Comparison of ENCODE assay signal across 22 cellular contexts in the genomic region with DNA sequence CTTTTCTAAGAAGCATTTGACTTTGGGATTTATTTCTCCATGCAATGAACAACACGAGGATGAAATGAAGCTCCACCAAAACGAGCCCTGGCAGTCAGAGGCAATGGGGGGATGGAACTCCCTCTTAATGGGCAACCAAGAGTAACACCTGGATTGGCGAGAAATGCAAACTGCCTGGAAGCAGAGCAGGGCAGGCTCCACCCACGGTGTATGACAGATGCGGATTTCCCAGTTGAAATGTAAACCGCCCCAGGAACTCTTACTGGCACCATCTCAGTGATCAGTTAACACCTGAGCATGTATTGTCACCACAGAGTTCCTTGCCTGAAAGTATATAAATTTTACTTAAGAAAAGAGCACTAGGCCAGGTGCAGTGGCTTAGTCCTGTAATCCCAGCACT. TPM values are rescaled to one million over a fixed set of nuclear protein-coding genes. Genes with fewer than 3 reads are reported as not detected.
A peak's percentile ranks its signal among the peaks of the same experiment; 100 is the strongest.
DNase-seq lines count a peak whose midpoint lies in the region; ATAC-seq and TF ChIP-seq lines count a peak whose summit lies in the region.
"Had no signal": no experiment of that assay in that cellular context is flagged by ENCODE, and none has a peak within 500 bp of the region (broad histone marks: within the 10 kb centered on the region; RNA-seq: fewer than 3 reads in every experiment).

No MANE protein-coding gene starts in this region.

- H3K9me3 Mint-ChIP-seq in GM23338: no peaks in the 10 kb centered on the region
- no peaks in the 10 kb centered on the region for H3K9me3 Mint-ChIP-seq in progenitor cell of endocrine pancreas (ENCODE audit: low read depth)
- H3K9me3 Mint-ChIP-seq: CD4-positive, alpha-beta T cell; CD8-positive, alpha-beta memory T cell had no signal

- no peaks in the 10 kb centered on the region for H3K9me2 ChIP-seq in GM23338 (ENCODE audit: insufficient read depth)

- DNase-seq in NCI-H510A treated with DMSO at 0.1 percent for 48 hours (lab: John Stamatoyannopoulos, UW) (peak; percentile 11), NCI-H510A (lab: John Stamatoyannopoulos, UW) (no peak), GM23338 (ENCODE audit: low spot score) (no peak), mesenteric fat pad (ENCODE audit: low spot score) (peak; percentile 76), HUDEP-2 (lab: John Stamatoyannopoulos, UW; ENCODE audit: unreplicated experiment in 76 of 76) (no peak), progenitor cell of endocrine pancreas (ENCODE audit: low spot score, unreplicated experiment) (no peak)
- DNase-seq: 8988T; ACHN; AML-193; BE2C; Calu3; CD4-positive, alpha-beta T cell; CD8-positive, alpha-beta memory T cell; COR-L47; DMS53; DMS79 treated with DMSO at 0.1 percent for 48 hours; GF-D8; H7; HCEC 1CT had no signal

- H3K4me3 ChIP-seq in GM23338: no peak overlapping the region
- H3K4me3 ChIP-seq: A549; BLaER1 treated with 17β-estradiol and CSF1 and Interleukin-3, amounts not matched to agents 10 nM and 100 nM had no signal

- peaks cover 4% of the 10 kb centered on the region for H3K27me3 Mint-ChIP-seq in GM23338 (ENCODE audit: insufficient read depth, low read depth, poor library complexity)
- H3K27me3 Mint-ChIP-seq in progenitor cell of endocrine pancreas: no peaks in the 10 kb centered on the region
- H3K27me3 Mint-ChIP-seq: CD4-positive, alpha-beta T cell had no signal

- 0 out of 2 replicates have a peak, but pooled peaks cover 5% of the 10 kb centered on the region for H3K4me1 ChIP-seq in GM23338 (ENCODE audit: insufficient read depth)
- H3K4me1 ChIP-seq: BE2C; BLaER1 treated with 17β-estradiol and CSF1 and Interleukin-3, amounts not matched to agents 10 nM and 100 nM had no signal

- H3K36me3 Mint-ChIP-seq in GM23338 (ENCODE audit: low read depth) (no peaks in the 10 kb centered on the region), progenitor cell of endocrine pancreas (ENCODE audit: insufficient read depth) (no peaks in the 10 kb centered on the region)
- H3K36me3 Mint-ChIP-seq: CD14-positive monocyte; CD8-positive, alpha-beta memory T cell had no signal

- H3K4me3 Mint-ChIP-seq in GM23338 (no peak overlapping the region), progenitor cell of endocrine pancreas (ENCODE audit: low read depth) (no peak overlapping the region)
- H3K4me3 Mint-ChIP-seq: CD14-positive monocyte; CD4-positive, alpha-beta T cell; CD8-positive, alpha-beta memory T cell had no signal

- ATAC-seq in GM23338: no peak
- ATAC-seq: A549 had no signal

- no peaks in the 10 kb centered on the region for H3K36me3 ChIP-seq in GM23338 (ENCODE audit: insufficient read depth)
- H3K36me3 ChIP-seq: BE2C; BLaER1 treated with 17β-estradiol and CSF1 and Interleukin-3, amounts not matched to agents 10 nM and 100 nM had no signal

- no peaks in the 10 kb centered on the region for H4K20me1 ChIP-seq in GM23338 (replicated peaks; ENCODE audit: insufficient read depth)
- H4K20me1 ChIP-seq: BLaER1 treated with 17β-estradiol and CSF1 and Interleukin-3, amounts not matched to agents 10 nM and 100 nM had no signal

- H3K79me2 ChIP-seq in GM23338 (replicated peaks; ENCODE audit: insufficient read depth): no peaks in the 10 kb centered on the region

- H3K27ac ChIP-seq in GM23338 (ENCODE audit: low read depth): no peak overlapping the region
- H3K27ac ChIP-seq: A549; BLaER1 treated with 17β-estradiol and CSF1 and Interleukin-3, amounts not matched to agents 10 nM and 100 nM had no signal

- TF ChIP-seq CTCF in GM23338 (conservative IDR thresholded peaks at IDR 0.05; ENCODE audit: low read depth in 2 of 2) (no peak), progenitor cell of endocrine pancreas (IDR thresholded peaks at IDR 0.05; ENCODE audit: unreplicated experiment) (no peak)

- peak overlapping the region; percentile 7; the same call in 1 of the 2 replicates for H2AFZ ChIP-seq in GM23338

- no peaks in the 10 kb centered on the region for H3K27me3 ChIP-seq in GM23338 (ENCODE audit: insufficient read depth)
- H3K27me3 ChIP-seq: BE2C; BLaER1 treated with 17β-estradiol and CSF1 and Interleukin-3, amounts not matched to agents 10 nM and 100 nM had no signal

- H3K4me2 ChIP-seq in GM23338: no peak overlapping the region
- H3K4me2 ChIP-seq: A549; BLaER1 treated with 17β-estradiol and CSF1 and Interleukin-3, amounts not matched to agents 10 nM and 100 nM had no signal

- H3K4me1 Mint-ChIP-seq in GM23338: no peaks in the 10 kb centered on the region
- peaks cover 12% of the 10 kb centered on the region for H3K4me1 Mint-ChIP-seq in progenitor cell of endocrine pancreas (ENCODE audit: low read depth)
- H3K4me1 Mint-ChIP-seq: CD14-positive monocyte; CD8-positive, alpha-beta memory T cell had no signal

- H3K27ac Mint-ChIP-seq in GM23338 (no peak overlapping the region), progenitor cell of endocrine pancreas (no peak overlapping the region)
- H3K27ac Mint-ChIP-seq: CD14-positive monocyte; CD4-positive, alpha-beta T cell; CD8-positive, alpha-beta memory T cell had no signal

- H3F3A ChIP-seq in GM23338 (replicated peaks; ENCODE audit: low read depth): no peaks in the 10 kb centered on the region

TF ChIP-seq in GM23338, 12 proteins besides CTCF, POLR2A, EP300 and RAD21 (continues in another document):
- TF ChIP-seq JUNB (IDR thresholded peaks at IDR 0.05; ENCODE audit: unreplicated experiment) (no peak), NANOG (IDR thresholded peaks at IDR 0.05; ENCODE audit: borderline replicate concordance) (no peak), ZNF462 (CRISPR knock-in tag; IDR thresholded peaks at IDR 0.05) (no peak), POLR2AphosphoS5 (IDR thresholded peaks at IDR 0.05; ENCODE audit: low read depth) (no peak), ZNF331 (CRISPR knock-in tag; IDR thresholded peaks at IDR 0.05; ENCODE audit: low read depth) (no peak), ZNF114 (CRISPR knock-in tag; IDR thresholded peaks at IDR 0.05) (no peak), CREB1 (CRISPR knock-in tag; IDR thresholded peaks at IDR 0.05; ENCODE audit: low read depth) (no peak), EZH2phosphoT487 (IDR thresholded peaks at IDR 0.05; ENCODE audit: unreplicated experiment) (no peak)

RNA-seq across cellular contexts. Expression of gene AUTS2, which starts 47.3 kb away (rescaled TPM):
- 57.1 and 91.0 TPM in 2 replicates for total RNA-seq in GM23338 (2014; rRNA removed; shearing (Covaris generic))
- polyA plus RNA-seq in GM23338 (2016; fragmentation: Nextera tagmentation; extraction: Ambion mirVana): 32.0 and 36.6 TPM in 2 replicates
- total RNA-seq in mesenteric fat pad (28.1 TPM), progenitor cell of endocrine pancreas (119 and 125 TPM in 2 replicates)
- total RNA-seq: Calu3 had no signal

Comparison
In these comparisons a context has a peak if more than half of its experiments do, and no peak if none do; other contexts are left out.
1. DNase-seq: peak in NCI-H510A treated with DMSO at 0.1 percent for 48 hours (single experiment) and mesenteric fat pad (single experiment); none in NCI-H510A (single experiment), GM23338 (single experiment), HUDEP-2 (0 of 76) and progenitor cell of endocrine pancreas (single experiment).